In genomic region chr5:134527961-134528424, GRCh38 we compare ENCODE assay signal across 2 cellular contexts.
TF ChIP-seq lines count a peak whose summit lies in the region.

No MANE protein-coding gene starts in this region.

TF ChIP-seq in SK-N-SH, 30 proteins besides CTCF, POLR2A, EP300 and RAD21 (continued from another document):
- no peak for TF ChIP-seq USF2 (IDR thresholded peaks at IDR 0.05; ENCODE audit: borderline replicate concordance, low read depth, low read length)
- no peak for TF ChIP-seq MEF2A (IDR thresholded peaks at IDR 0.05; ENCODE audit: borderline replicate concordance, low read depth)
- no peak for TF ChIP-seq RFX5 (IDR thresholded peaks at IDR 0.05; ENCODE audit: low read length)
- no peak for TF ChIP-seq SIN3A (IDR thresholded peaks at IDR 0.05; ENCODE audit: borderline replicate concordance, low read depth, low read length)
- no peak for TF ChIP-seq FOSL2 (IDR thresholded peaks at IDR 0.05; ENCODE audit: borderline replicate concordance, low read depth)
- TF ChIP-seq USF1 (IDR thresholded peaks at IDR 0.05; ENCODE audit: borderline replicate concordance, low read depth), result no peak

TF ChIP-seq in SK-N-SH treated with all-trans-retinoic acid at 6 μM for 48 hours, 23 proteins besides CTCF, POLR2A, EP300 and RAD21 (continued from another document):
- TF ChIP-seq PATZ1 (CRISPR knock-in tag; IDR thresholded peaks at IDR 0.05; ENCODE audit: borderline replicate concordance) (no peak), CSDC2 (CRISPR knock-in tag; IDR thresholded peaks at IDR 0.05) (no peak), CREB5 (CRISPR knock-in tag; IDR thresholded peaks at IDR 0.05; ENCODE audit: low read depth) (no peak), ARNTL (CRISPR knock-in tag; IDR thresholded peaks at IDR 0.05; ENCODE audit: borderline replicate concordance, low read depth) (no peak), ZNF70 (CRISPR knock-in tag; IDR thresholded peaks at IDR 0.05) (no peak), BACH2 (CRISPR knock-in tag; IDR thresholded peaks at IDR 0.05; ENCODE audit: borderline replicate concordance) (no peak)
